ENCODE assay signal across 8 cellular contexts in the genomic region with DNA sequence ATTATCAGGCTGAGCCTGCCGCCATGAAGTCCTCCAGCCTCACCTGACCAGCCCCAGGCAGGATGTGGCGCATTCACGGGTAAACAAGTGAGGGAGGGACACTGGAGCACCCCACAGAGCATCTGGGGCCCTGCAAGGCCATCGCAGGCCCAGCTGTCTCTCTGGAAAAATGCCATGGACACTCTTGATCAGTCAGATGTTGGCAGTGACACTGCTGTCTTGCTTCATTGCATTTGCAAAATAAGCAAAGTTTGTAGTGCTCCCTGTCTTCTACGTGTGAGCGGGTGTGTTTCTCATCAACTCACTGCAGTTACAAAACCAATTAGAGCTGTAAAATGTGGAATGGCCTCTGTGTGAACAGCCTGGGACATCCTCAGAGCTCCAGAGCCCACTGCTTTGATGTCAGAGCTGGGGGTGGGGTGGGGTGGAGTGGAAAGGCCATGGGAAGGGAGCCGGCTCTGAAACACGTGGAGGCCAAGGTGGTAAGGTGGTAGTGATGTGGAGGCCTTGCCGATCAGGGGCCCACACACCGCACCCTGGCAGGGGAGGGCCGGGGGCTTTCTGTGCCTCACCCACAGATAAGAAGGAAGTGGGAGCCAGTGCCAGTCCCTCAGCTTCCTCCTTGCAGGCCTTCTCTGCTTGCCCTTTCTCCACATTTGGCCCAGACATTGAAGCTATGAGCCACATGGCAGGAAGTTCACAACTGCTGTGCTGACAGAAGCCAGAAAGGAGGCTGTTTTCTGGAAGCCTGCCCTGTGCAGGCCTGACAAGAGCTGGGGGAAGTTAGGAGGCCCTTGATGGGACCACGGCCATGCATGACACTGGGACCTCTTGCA.
DNase-seq lines count a peak whose midpoint lies in the region; ATAC-seq and TF ChIP-seq lines count a peak whose summit lies in the region.

No MANE protein-coding gene starts in this region.

- no peak for ATAC-seq in activated CD8-positive, alpha-beta T cell treated with anti-CD3 and anti-CD28 coated beads for 36 hours
- ATAC-seq in left lobe of liver (peak; percentile 75), HG02852 (IDR thresholded peaks at IDR 0.05; ENCODE audit: unreplicated experiment) (no peak), GM19452 (IDR thresholded peaks at IDR 0.05; ENCODE audit: unreplicated experiment) (no peak)

- no peaks in the 10 kb centered on the region for H3K27me3 ChIP-seq in testis

- POLR2A ChIA-PET in activated CD8-positive, alpha-beta T cell treated with anti-CD3 and anti-CD28 coated beads for 36 hours (lab: Charles Lee) = no interaction called here

- no peaks in the 10 kb centered on the region for H3K9me3 ChIP-seq in testis

- H3K27ac Mint-ChIP-seq in activated CD8-positive, alpha-beta T cell treated with anti-CD3 and anti-CD28 coated beads for 36 hours = no peak overlapping the region

- no peak overlapping the region for H3K4me3 Mint-ChIP-seq in activated CD8-positive, alpha-beta T cell treated with anti-CD3 and anti-CD28 coated beads for 36 hours

- H3K4me1 Mint-ChIP-seq in activated CD8-positive, alpha-beta T cell treated with anti-CD3 and anti-CD28 coated beads for 36 hours (ENCODE audit: low read depth) = peaks cover 3% of the 10 kb centered on the region

- peak; percentile 86 for DNase-seq in NCI-H1092 (lab: John Stamatoyannopoulos, UW)
- DNase-seq in activated CD8-positive, alpha-beta T cell treated with anti-CD3 and anti-CD28 coated beads for 36 hours = peak; percentile 5
- peak; percentile 79 for DNase-seq in left lobe of liver (ENCODE audit: low spot score)
- peak; percentile 53 for DNase-seq in testis
- DNase-seq in HCEC 1CT = no peak
- DNase-seq in activated CD4-positive, alpha-beta T cell treated with anti-CD3 and anti-CD28 coated beads for 4 hours = no peak

- H3K36me3 ChIP-seq in testis (ENCODE audit: low read depth, missing control alignments) = no peaks in the 10 kb centered on the region

- no peak overlapping the region for H3K27ac ChIP-seq in testis

- H3K4me1 ChIP-seq in testis = peaks cover 13% of the 10 kb centered on the region

- no peak for TF ChIP-seq CTCF in activated CD8-positive, alpha-beta T cell treated with anti-CD3 and anti-CD28 coated beads for 36 hours (IDR thresholded peaks at IDR 0.05)
- TF ChIP-seq CTCF in testis (IDR thresholded peaks at IDR 0.05) = no peak

- no peak for TF ChIP-seq POLR2A in testis (IDR thresholded peaks at IDR 0.05)

- no peaks in the 10 kb centered on the region for H3K9me3 Mint-ChIP-seq in activated CD8-positive, alpha-beta T cell treated with anti-CD3 and anti-CD28 coated beads for 36 hours

- no peaks in the 10 kb centered on the region for H3K36me3 Mint-ChIP-seq in activated CD8-positive, alpha-beta T cell treated with anti-CD3 and anti-CD28 coated beads for 36 hours (ENCODE audit: low read depth)

- intact Hi-C loops in activated CD8-positive, alpha-beta T cell treated with anti-CD3 and anti-CD28 coated beads for 36 hours (cut with micrococcal nuclease) = no loop called here
- intact Hi-C loops in testis (cut with DNase I; ENCODE audit: low total_unique reads) = no loop called here

- 65 to 72% methylated on average over 7 to 12 of the region's 12 CpGs for WGBS in testis, 2 donors

- H3K4me3 ChIP-seq in testis = no peak overlapping the region

- CTCF ChIA-PET in activated CD8-positive, alpha-beta T cell treated with anti-CD3 and anti-CD28 coated beads for 36 hours (lab: Charles Lee) = no interaction called here

- H3K27me3 Mint-ChIP-seq in activated CD8-positive, alpha-beta T cell treated with anti-CD3 and anti-CD28 coated beads for 36 hours = peaks cover 1% of the 10 kb centered on the region

Comparison
In these comparisons a context has a peak if more than half of its experiments do, and no peak if none do; other contexts are left out.
1. DNase-seq: peak in NCI-H1092 (single experiment), activated CD8-positive, alpha-beta T cell treated with anti-CD3 and anti-CD28 coated beads for 36 hours (single experiment), left lobe of liver (single experiment) and testis (single experiment); none in HCEC 1CT (single experiment) and activated CD4-positive, alpha-beta T cell treated with anti-CD3 and anti-CD28 coated beads for 4 hours (0 of 2).